Comparison of ENCODE assay signal across 17 cellular contexts in genomic region chr12:132516064-132517012, GRCh38.
"Had no signal": no experiment of that assay in that cellular context is flagged by ENCODE, and none has a peak within 500 bp of the region (broad histone marks: within the 10 kb centered on the region; RNA-seq: fewer than 3 reads in every experiment).

No MANE protein-coding gene starts in this region.

- H3K27ac ChIP-seq: esophagus squamous epithelium, heart left ventricle, psoas muscle, suprapubic skin had no signal

- H3K36me3 Mint-ChIP-seq: natural killer cell had no signal

- DNase-seq: activated B cell treated with CpG ODN at 0.5 μM for 24 hours; activated CD4-positive, alpha-beta T cell treated with anti-CD3 and anti-CD28 coated beads, Interleukin-2, amount 10 ng/mL, durations not matched to agents 7 days and 5 days; activated effector memory CD4-positive, alpha-beta T cell treated with Interleukin-2 at 50 U/mL for 16 hours; activated T-cell treated with anti-CD3 and anti-CD28 coated beads, Interleukin-2, amount 50 U/mL, for 1 hour; esophagus squamous epithelium; foreskin fibroblast; heart left ventricle; natural killer cell; nucleus accumbens; psoas muscle; stimulated activated CD4-positive, alpha-beta T cell treated with anti-CD3 and anti-CD28 coated beads, Interleukin-2, amount 100 ng/mL, for 24 hours; stimulated activated naive CD4-positive, alpha-beta T cell treated with Interleukin-2 at 50 U/mL for 16 hours; T-helper 1 cell had no signal

- H3K4me3 ChIP-seq: esophagus squamous epithelium, heart left ventricle, psoas muscle, suprapubic skin had no signal

- H3K27me3 Mint-ChIP-seq: activated B cell treated with CpG ODN at 0.5 μM for 24 hours; activated CD4-positive, alpha-beta T cell treated with anti-CD3 and anti-CD28 coated beads, Interleukin-2, amount 10 ng/mL, durations not matched to agents 7 days and 5 days; activated naive CD8-positive, alpha-beta T cell; memory B cell had no signal

- H3K4me1 Mint-ChIP-seq: activated B cell treated with CpG ODN at 0.5 μM for 24 hours had no signal

- ATAC-seq: heart left ventricle, natural killer cell, psoas muscle, sciatic nerve had no signal

- H3K9me3 ChIP-seq: esophagus squamous epithelium, psoas muscle, suprapubic skin had no signal

- H3K27ac Mint-ChIP-seq: activated B cell treated with CpG ODN at 0.5 μM for 24 hours; activated CD4-positive, alpha-beta T cell treated with anti-CD3 and anti-CD28 coated beads, Interleukin-2, amount 10 ng/mL, durations not matched to agents 7 days and 5 days; memory B cell had no signal

- H3K4me1 ChIP-seq: psoas muscle had no signal

- H3K4me3 Mint-ChIP-seq: activated B cell treated with CpG ODN at 0.5 μM for 24 hours; activated CD4-positive, alpha-beta T cell treated with anti-CD3 and anti-CD28 coated beads, Interleukin-2, amount 10 ng/mL, durations not matched to agents 7 days and 5 days; activated naive CD8-positive, alpha-beta T cell; memory B cell; natural killer cell had no signal

- H3K27me3 ChIP-seq: esophagus squamous epithelium, heart left ventricle, suprapubic skin had no signal
